1 cellular context compared by ENCODE assay signal in the genomic region with DNA sequence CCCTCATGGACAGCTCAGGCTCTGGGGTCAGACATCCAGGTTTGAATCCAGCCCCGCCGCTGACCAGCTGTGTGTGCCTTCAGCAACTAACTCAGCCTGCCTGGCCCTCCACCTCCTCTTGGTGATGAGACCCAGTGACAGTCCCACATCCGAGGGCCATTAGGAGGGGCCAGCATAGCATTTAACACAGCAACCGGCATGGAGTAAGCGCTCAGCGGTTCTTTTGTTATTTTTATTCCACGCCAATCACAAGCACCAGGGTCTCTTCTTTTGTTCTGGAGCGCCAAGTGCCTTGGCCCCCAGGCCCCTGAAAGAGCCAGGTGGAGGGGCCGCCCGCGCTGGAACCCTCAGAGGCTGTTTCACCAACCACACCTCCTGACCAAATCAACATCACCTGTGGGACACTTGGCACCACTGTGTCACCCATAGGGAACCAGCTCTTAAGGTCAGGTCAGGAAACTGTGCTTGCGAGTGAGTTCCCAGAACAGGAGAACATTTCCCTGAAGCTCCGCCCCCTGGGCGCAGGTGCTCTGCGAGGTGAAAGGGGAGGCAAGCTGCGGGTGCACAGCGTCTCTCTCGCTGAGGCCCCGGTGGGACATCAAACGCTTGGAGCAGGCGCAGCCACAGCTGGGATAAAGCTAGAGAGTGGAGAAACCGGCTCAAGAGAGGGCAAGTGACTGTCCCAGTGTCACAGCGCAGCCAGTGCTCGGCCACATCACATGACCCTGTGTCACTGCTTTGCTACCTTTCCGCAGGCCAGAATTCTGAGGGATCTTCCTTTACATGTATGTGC.
A peak's percentile ranks its signal among the peaks of the same experiment; 100 is the strongest.
TF ChIP-seq lines count a peak whose summit lies in the region.

No MANE protein-coding gene starts in this region.

TF ChIP-seq in K562, 482 proteins besides CTCF, POLR2A, EP300 and RAD21 (continued from another document):
- TF ChIP-seq ZNF175 (CRISPR knock-in tag; IDR thresholded peaks at IDR 0.05; ENCODE audit: low read depth) (no peak), HDAC1 (IDR thresholded peaks at IDR 0.05) (0 out of 4 replicates have a peak, but pooled peaks of 1 of the 2 experiments have one; percentile 13), ZFP36 (IDR thresholded peaks at IDR 0.05; ENCODE audit: low read depth, low read length, partially characterized antibody) (peak; percentile 4), SRSF9 (IDR thresholded peaks at IDR 0.05; ENCODE audit: borderline replicate concordance, low read depth, low read length) (no peak), CXXC5 (CRISPR knock-in tag; IDR thresholded peaks at IDR 0.05) (peak; percentile 52; the same call in 1 of the 2 replicates), NR2C2 (CRISPR knock-in tag; IDR thresholded peaks at IDR 0.05) (no peak), NR2C2 (tag; IDR thresholded peaks at IDR 0.05) (peak; percentile 57; the same call in 1 of the 2 replicates), TOE1 (IDR thresholded peaks at IDR 0.05; ENCODE audit: borderline replicate concordance) (peak; percentile 62; the same call in 1 of the 2 replicates), TOE1 (CRISPR knock-in tag; IDR thresholded peaks at IDR 0.05; ENCODE audit: borderline replicate concordance, low read depth) (no peak), TCF3 (CRISPR knock-in tag; IDR thresholded peaks at IDR 0.05) (peak; percentile 27; the same call in 1 of the 2 replicates), ATF1 (CRISPR knock-in tag; IDR thresholded peaks at IDR 0.05) (no peak), ATF1 (tag; IDR thresholded peaks at IDR 0.05) (no peak), STAT5A (IDR thresholded peaks at IDR 0.05; ENCODE audit: borderline replicate concordance, low read length) (peak; percentile 45), SOX6 (IDR thresholded peaks at IDR 0.05) (peak; percentile 31; the same call in 1 of the 2 replicates), JUND (IDR thresholded peaks at IDR 0.05; ENCODE audit: borderline replicate concordance, low read depth, low read length) (no peak), JUND (tag; IDR thresholded peaks at IDR 0.05; ENCODE audit: borderline replicate concordance, low read depth, low read length) (peak; percentile 39; the same call in 1 of the 3 replicates), NCOA1 (IDR thresholded peaks at IDR 0.05; ENCODE audit: low read depth) (no peak), NRF1 (conservative IDR thresholded peaks at IDR 0.05 in 1 of 2, IDR thresholded peaks at IDR 0.05 in 1 of 2) (peak; percentile 51 to 68; a peak in 3 of 4 replicates), ZEB2 (IDR thresholded peaks at IDR 0.05) (peak; percentile 85), NR2C1 (IDR thresholded peaks at IDR 0.05) (no peak), NR2C1 (tag; IDR thresholded peaks at IDR 0.05) (peak; percentile 50; the same call in 1 of the 2 replicates), HMG20B (CRISPR knock-in tag; IDR thresholded peaks at IDR 0.05) (no peak), RBBP5 (IDR thresholded peaks at IDR 0.05; ENCODE audit: borderline replicate concordance, insufficient read depth, low read length, poor library complexity, severe bottlenecking) (peak; percentile 22), HDAC2 (IDR thresholded peaks at IDR 0.05) (no peak)
- TF ChIP-seq, protein P1, sequence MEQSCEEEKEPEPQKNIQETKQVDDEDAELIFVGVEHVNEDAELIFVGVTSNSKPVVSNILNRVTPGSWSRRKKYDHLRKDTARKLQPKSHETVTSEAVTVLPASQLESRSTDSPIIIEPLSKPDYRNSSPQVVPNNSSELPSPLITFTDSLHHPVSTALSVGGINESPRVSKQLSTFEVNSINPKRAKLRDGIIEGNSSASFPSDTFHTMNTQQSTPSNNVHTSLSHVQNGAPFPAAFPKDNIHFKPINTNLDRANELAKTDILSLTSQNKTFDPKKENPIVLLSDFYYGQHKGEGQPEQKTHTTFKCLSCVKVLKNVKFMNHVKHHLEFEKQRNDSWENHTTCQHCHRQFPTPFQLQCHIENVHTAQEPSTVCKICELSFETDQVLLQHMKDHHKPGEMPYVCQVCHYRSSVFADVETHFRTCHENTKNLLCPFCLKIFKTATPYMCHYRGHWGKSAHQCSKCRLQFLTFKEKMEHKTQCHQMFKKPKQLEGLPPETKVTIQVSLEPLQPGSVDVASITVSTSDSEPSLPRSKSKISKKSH (CRISPR knock-in tag; IDR thresholded peaks at IDR 0.05) = no peak
- TF ChIP-seq, protein P2, sequence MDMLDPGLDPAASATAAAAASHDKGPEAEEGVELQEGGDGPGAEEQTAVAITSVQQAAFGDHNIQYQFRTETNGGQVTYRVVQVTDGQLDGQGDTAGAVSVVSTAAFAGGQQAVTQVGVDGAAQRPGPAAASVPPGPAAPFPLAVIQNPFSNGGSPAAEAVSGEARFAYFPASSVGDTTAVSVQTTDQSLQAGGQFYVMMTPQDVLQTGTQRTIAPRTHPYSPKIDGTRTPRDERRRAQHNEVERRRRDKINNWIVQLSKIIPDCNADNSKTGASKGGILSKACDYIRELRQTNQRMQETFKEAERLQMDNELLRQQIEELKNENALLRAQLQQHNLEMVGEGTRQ (CRISPR knock-in tag; IDR thresholded peaks at IDR 0.05) = peak; percentile 51
- TF ChIP-seq, protein P3, sequence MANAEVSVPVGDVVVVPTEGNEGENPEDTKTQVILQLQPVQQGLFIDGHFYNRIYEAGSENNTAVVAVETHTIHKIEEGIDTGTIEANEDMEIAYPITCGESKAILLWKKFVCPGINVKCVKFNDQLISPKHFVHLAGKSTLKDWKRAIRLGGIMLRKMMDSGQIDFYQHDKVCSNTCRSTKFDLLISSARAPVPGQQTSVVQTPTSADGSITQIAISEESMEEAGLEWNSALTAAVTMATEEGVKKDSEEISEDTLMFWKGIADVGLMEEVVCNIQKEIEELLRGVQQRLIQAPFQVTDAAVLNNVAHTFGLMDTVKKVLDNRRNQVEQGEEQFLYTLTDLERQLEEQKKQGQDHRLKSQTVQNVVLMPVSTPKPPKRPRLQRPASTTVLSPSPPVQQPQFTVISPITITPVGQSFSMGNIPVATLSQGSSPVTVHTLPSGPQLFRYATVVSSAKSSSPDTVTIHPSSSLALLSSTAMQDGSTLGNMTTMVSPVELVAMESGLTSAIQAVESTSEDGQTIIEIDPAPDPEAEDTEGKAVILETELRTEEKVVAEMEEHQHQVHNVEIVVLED (CRISPR knock-in tag; IDR thresholded peaks at IDR 0.05) = no peak
